Comparison of ENCODE assay signal across 8 cellular contexts in the genomic region with DNA sequence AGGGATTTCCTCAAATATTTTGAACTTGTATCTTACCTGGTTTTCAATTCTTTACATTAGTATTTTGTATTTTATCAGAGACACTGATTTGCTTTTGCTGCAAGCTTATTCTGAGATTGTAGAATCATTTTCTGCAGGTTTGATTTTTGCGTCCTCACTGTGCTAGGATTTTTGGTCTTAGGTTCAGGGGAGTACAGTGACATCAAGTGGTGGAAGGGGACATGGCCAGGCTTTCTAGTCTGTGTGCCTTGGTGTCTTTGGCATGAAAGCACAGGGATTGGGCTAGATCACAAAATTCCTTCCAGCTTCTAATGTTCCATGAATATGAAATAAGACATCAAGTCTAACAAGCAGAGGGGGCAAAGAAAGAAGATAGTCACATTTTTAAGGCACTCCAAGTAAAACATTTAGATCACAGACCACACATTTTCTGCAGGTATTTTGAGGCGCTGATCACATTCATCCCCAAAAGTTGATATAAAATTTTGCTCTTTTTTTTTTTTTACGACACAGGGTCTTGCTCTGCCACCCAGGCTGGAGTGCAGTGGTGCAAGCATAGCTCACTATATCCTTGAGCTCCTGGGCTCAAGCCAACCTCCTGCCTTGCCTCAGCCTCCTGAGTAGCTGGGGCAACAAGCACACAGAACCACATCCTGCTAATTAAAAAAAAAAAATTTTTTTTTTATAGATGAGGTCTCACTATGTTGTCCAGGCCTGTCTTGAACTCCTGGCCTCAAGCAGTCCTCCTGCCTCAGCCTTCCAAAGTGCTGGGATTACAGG.
A peak's percentile ranks its signal among the peaks of the same experiment; 100 is the strongest.
DNase-seq lines count a peak whose midpoint lies in the region; ATAC-seq and TF ChIP-seq lines count a peak whose summit lies in the region.

No MANE protein-coding gene starts in this region.

- no peak overlapping the region for H3K56ac ChIP-seq in IMR-90 (ENCODE audit: extremely low read depth, insufficient read depth, low read length)

- DNase-seq in EL: peak; percentile 44
- DNase-seq in IMR-90: peak; percentile 33
- peak; percentile 25 for DNase-seq in OCI-LY7 (ENCODE audit: low spot score)
- DNase-seq in epithelial cell of prostate (ENCODE audit: low read depth, low spot score): peak; percentile 12
- peak; percentile 31 for DNase-seq in mucosa of gallbladder (ENCODE audit: low spot score)
- DNase-seq in activated CD8-positive, alpha-beta memory T cell treated with anti-CD3 and anti-CD28 coated beads, Interleukin-2, amount 50 U/mL, for 48 hours: no peak

- H3K36me3 ChIP-seq in IMR-90 (ENCODE audit: control insufficient read depth, insufficient read depth, low read length) (no peaks in the 10 kb centered on the region), OCI-LY7 (ENCODE audit: insufficient read depth, low read length) (no peaks in the 10 kb centered on the region)

- no peak overlapping the region for H4K8ac ChIP-seq in IMR-90 (ENCODE audit: low read depth in 2 of 2, low read length in 2 of 2)

- dilution Hi-C loops in IMR-90 (cut with HindIII; ENCODE audit: low sequenced_read_pairs, unreplicated experiment): no loop called here

- H3K18ac ChIP-seq in IMR-90 (ENCODE audit: low read depth, low read length): no peak overlapping the region

- in situ Hi-C loops in IMR-90 (cut with MboI; ENCODE audit: low sequenced_read_pairs): loop anchor here (10.0 to 25.0 kb wide), 2 partner anchors 275 to 738 kb away; no protein-coding TSS in a partner anchor

- no peak overlapping the region for H2BK120ac ChIP-seq in IMR-90 (ENCODE audit: low read depth, low read length)

- TF ChIP-seq CTCF in IMR-90 (conservative IDR thresholded peaks at IDR 0.05; ENCODE audit: low read depth, low read length) (peak; percentile 52), OCI-LY7 (conservative IDR thresholded peaks at IDR 0.05; ENCODE audit: low read length) (peak; percentile 77)

- H2AK5ac ChIP-seq in IMR-90 (ENCODE audit: low read depth, low read length): no peak overlapping the region

- no peaks in the 10 kb centered on the region for H3K79me1 ChIP-seq in IMR-90 (ENCODE audit: low read depth in 1 of 2, low read length in 2 of 2)

- H2AK9ac ChIP-seq in IMR-90 (replicated peaks; ENCODE audit: low read depth, low read length, poor library complexity): no peak overlapping the region

- H3K4me2 ChIP-seq in IMR-90 (ENCODE audit: low read depth, low read length) (no peak overlapping the region), OCI-LY7 (ENCODE audit: low read length) (no peak overlapping the region)

- H3K9me2 ChIP-seq in OCI-LY7 (ENCODE audit: insufficient read depth, low read length): no peaks in the 10 kb centered on the region

- no peak for TF ChIP-seq POLR2A in IMR-90 (IDR thresholded peaks at IDR 0.05; ENCODE audit: low read depth, low read length)

- no peak overlapping the region for H2BK15ac ChIP-seq in IMR-90 (ENCODE audit: low read depth, low read length)

- H4K5ac ChIP-seq in IMR-90 (ENCODE audit: low read depth, low read length): no peak overlapping the region

- H3K9me3 ChIP-seq in IMR-90 (ENCODE audit: control insufficient read depth, insufficient read depth, low read length) (no peaks in the 10 kb centered on the region), OCI-LY7 (ENCODE audit: low read length) (no peaks in the 10 kb centered on the region)

- H3K4me3 ChIP-seq in IMR-90 (ENCODE audit: insufficient read depth, low read depth, low read length) (no peak overlapping the region), OCI-LY7 (ENCODE audit: low read depth, low read length, poor library complexity, severe bottlenecking) (no peak overlapping the region)

- no peaks in the 10 kb centered on the region for H4K20me1 ChIP-seq in IMR-90 (ENCODE audit: insufficient read depth, low read length)
- H4K20me1 ChIP-seq in OCI-LY7 (ENCODE audit: insufficient read depth, low read length): no peaks in the 10 kb centered on the region

- peaks cover 5% of the 10 kb centered on the region; the same call in 1 of the 2 replicates for H3K9me1 ChIP-seq in IMR-90 (ENCODE audit: insufficient read depth, low read length)

- WGBS in IMR-90 (ENCODE audit: extremely low coverage in 2 of 2, insufficient read length in 1 of 2), 2 experiments: no CpG with 5 or more reads among the region's 3 CpGs

- intact Hi-C loops in IMR-90 (cut with micrococcal nuclease): loop anchor here (1.0 kb wide), 1 partner anchor 751 kb away; no protein-coding TSS in a partner anchor
- intact Hi-C loops in OCI-LY7 (cut with micrococcal nuclease; ENCODE audit: unreplicated experiment): loop anchor here (5.0 kb wide), 1 partner anchor 753 kb away; no protein-coding TSS in a partner anchor

- no peak overlapping the region for H3K14ac ChIP-seq in IMR-90 (replicated peaks; ENCODE audit: low read depth, low read length)

- H4K91ac ChIP-seq in IMR-90 (ENCODE audit: insufficient read depth, low read depth, low read length): no peak overlapping the region

- no peak overlapping the region for H3K4ac ChIP-seq in IMR-90 (ENCODE audit: low read depth, low read length)

- BruUV-seq in IMR-90 (replicated peaks; lab: Mats Ljungman, UMichigan) (no TSS peak), OCI-LY7 (replicated peaks; lab: Mats Ljungman, UMichigan) (no TSS peak)

- peak; percentile 61 for TF ChIP-seq RAD21 in IMR-90 (IDR thresholded peaks at IDR 0.05; ENCODE audit: low read length)

- no peaks in the 10 kb centered on the region for H3K27me3 ChIP-seq in IMR-90 (ENCODE audit: control insufficient read depth, insufficient read depth, low read length)

- H2BK5ac ChIP-seq in IMR-90 (ENCODE audit: low read depth, low read length, poor library complexity, severe bottlenecking): no peak overlapping the region

- no peak overlapping the region for H2BK20ac ChIP-seq in IMR-90 (ENCODE audit: low read depth, low read length)

- H2AFZ ChIP-seq in IMR-90 (replicated peaks; ENCODE audit: low read length, poor library complexity) (no peak overlapping the region), OCI-LY7 (ENCODE audit: low read length) (no peak overlapping the region)

- no peaks in the 10 kb centered on the region for H3K79me2 ChIP-seq in OCI-LY7 (ENCODE audit: insufficient read depth, low read depth, low read length)

- POLR2A ChIA-PET in IMR-90 (lab: Charles Lee; ENCODE audit: unreplicated experiment) (no interaction called here), OCI-LY7 (lab: Charles Lee) (no interaction called here)

- no peak overlapping the region for H3K23ac ChIP-seq in IMR-90 (ENCODE audit: low read depth, low read length)

- ATAC-seq in IMR-90 (ENCODE audit: low read depth) (peak; percentile 72), HG02759 (IDR thresholded peaks at IDR 0.05; ENCODE audit: unreplicated experiment) (no peak), HG03025 (IDR thresholded peaks at IDR 0.05; ENCODE audit: low FRiP score, unreplicated experiment) (no peak)

- H3K27ac ChIP-seq in IMR-90 (ENCODE audit: insufficient read depth, low read length): no peak overlapping the region
- H3K27ac ChIP-seq in OCI-LY7 (ENCODE audit: low read depth, low read length, poor library complexity, severe bottlenecking): no peak overlapping the region
- H3K27ac ChIP-seq in epithelial cell of prostate: no peak overlapping the region

- CTCF ChIA-PET in IMR-90 (lab: Yijun Ruan, JAX): interaction anchor here (0.8 to 3.0 kb wide), 4 partner anchors 9 to 911 kb away, joined by 3 to 18 read pairs (median 5); no protein-coding TSS in a partner anchor
- CTCF ChIA-PET in OCI-LY7 (lab: Charles Lee; ENCODE audit: unreplicated experiment): no interaction called here

- H3K4me1 ChIP-seq in IMR-90 (ENCODE audit: control insufficient read depth, insufficient read depth, low read length) (no peaks in the 10 kb centered on the region), OCI-LY7 (ENCODE audit: insufficient read depth, low read length, poor library complexity, severe bottlenecking) (no peaks in the 10 kb centered on the region)

- no peak overlapping the region for H3K9ac ChIP-seq in IMR-90 (ENCODE audit: low read depth, low read length)

TF ChIP-seq in IMR-90, 13 proteins besides CTCF, POLR2A, EP300 and RAD21:
- TF ChIP-seq RFX5 (IDR thresholded peaks at IDR 0.05; ENCODE audit: low read depth, low read length) (no peak), FOS (IDR thresholded peaks at IDR 0.05; ENCODE audit: low read depth, low read length) (no peak), SMC3 (IDR thresholded peaks at IDR 0.05; ENCODE audit: low read depth, low read length) (peak; percentile 27), MAFK (IDR thresholded peaks at IDR 0.05; ENCODE audit: low read depth, low read length) (no peak), MXI1 (IDR thresholded peaks at IDR 0.05; ENCODE audit: borderline replicate concordance, low read depth, low read length) (no peak)
- TF ChIP-seq, protein P1, sequence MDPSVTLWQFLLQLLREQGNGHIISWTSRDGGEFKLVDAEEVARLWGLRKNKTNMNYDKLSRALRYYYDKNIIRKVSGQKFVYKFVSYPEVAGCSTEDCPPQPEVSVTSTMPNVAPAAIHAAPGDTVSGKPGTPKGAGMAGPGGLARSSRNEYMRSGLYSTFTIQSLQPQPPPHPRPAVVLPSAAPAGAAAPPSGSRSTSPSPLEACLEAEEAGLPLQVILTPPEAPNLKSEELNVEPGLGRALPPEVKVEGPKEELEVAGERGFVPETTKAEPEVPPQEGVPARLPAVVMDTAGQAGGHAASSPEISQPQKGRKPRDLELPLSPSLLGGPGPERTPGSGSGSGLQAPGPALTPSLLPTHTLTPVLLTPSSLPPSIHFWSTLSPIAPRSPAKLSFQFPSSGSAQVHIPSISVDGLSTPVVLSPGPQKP (IDR thresholded peaks at IDR 0.05; ENCODE audit: borderline replicate concordance, low read depth, low read length): no peak
